ENCODE assay signal across 18 cellular contexts in the genomic region with DNA sequence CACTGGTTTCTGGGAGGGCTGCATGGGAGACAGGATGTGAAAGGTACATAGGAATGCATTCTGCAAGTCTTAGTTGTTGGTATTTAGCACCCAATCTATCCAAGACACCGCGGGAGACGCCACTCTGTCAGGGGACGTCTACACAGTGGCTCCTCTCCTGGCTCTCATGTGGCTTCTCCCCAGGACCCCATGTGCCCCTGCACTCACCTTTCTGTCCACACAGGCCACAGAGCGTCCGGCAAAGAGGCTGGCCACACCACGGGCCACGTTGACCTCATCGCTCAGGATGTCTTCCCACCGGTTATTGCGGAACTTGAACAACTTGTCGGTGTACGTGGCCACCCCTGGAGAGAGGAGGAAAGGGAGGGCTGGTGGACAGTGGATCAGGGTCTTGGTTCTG.
A peak's percentile ranks its signal among the peaks of the same experiment; 100 is the strongest.
DNase-seq lines count a peak whose midpoint lies in the region; ATAC-seq, FAIRE-seq and TF ChIP-seq lines count a peak whose summit lies in the region.
"Had no signal": no experiment of that assay in that cellular context is flagged by ENCODE, and none has a peak within 500 bp of the region (broad histone marks: within the 10 kb centered on the region; RNA-seq: fewer than 3 reads in every experiment).

No MANE protein-coding gene starts in this region.

- H3K4ac ChIP-seq in H1 (replicated peaks; ENCODE audit: insufficient read length, low read depth, low read length), result no peak overlapping the region
- no peak overlapping the region for H3K4ac ChIP-seq in mesendoderm (ENCODE audit: low read depth, low read length)
- H3K4ac ChIP-seq in trophoblast cell (ENCODE audit: low read depth, low read length), result no peak overlapping the region

- H2AK5ac ChIP-seq in H1 (ENCODE audit: low read depth, low read length) (no peak overlapping the region), mesendoderm (ENCODE audit: low read length) (no peak overlapping the region), trophoblast cell (ENCODE audit: low read length) (no peak overlapping the region)

- H2AFZ ChIP-seq in H1 (ENCODE audit: low read length), result no peak overlapping the region
- H2AFZ ChIP-seq in trophoblast cell (ENCODE audit: insufficient read depth, low read length, poor library complexity), result no peak overlapping the region

- no peaks in the 10 kb centered on the region for H3K36me3 ChIP-seq in H1 (ENCODE audit: control insufficient read depth in 2 of 4, insufficient read depth in 4 of 4, low read length in 3 of 4)
- H3K36me3 ChIP-seq in mesendoderm (ENCODE audit: control insufficient read depth, insufficient read depth, low read length), result no peaks in the 10 kb centered on the region
- H3K36me3 ChIP-seq in upper lobe of right lung, result no peaks in the 10 kb centered on the region
- no peaks in the 10 kb centered on the region for H3K36me3 ChIP-seq in trophoblast cell (ENCODE audit: control insufficient read depth in 1 of 2, insufficient read depth in 2 of 2, low read length in 2 of 2)

- H3K56ac ChIP-seq in H1 (replicated peaks; ENCODE audit: insufficient read length, low read depth, low read length) (no peak overlapping the region), mesendoderm (ENCODE audit: low read length) (no peak overlapping the region)

- H2BK120ac ChIP-seq in H1 (replicated peaks; ENCODE audit: low read depth, low read length) (no peak overlapping the region), mesendoderm (ENCODE audit: low read depth, low read length) (no peak overlapping the region), trophoblast cell (ENCODE audit: insufficient read depth, low read length, poor library complexity) (no peak overlapping the region)

- H3K4me3 ChIP-seq in H1 (ENCODE audit: extremely low read depth in 1 of 4, insufficient read depth in 2 of 4, low read depth in 3 of 4, low read length in 4 of 4) (no peak overlapping the region), mesendoderm (ENCODE audit: low read length) (no peak overlapping the region), upper lobe of right lung (no peak overlapping the region), trophoblast cell (ENCODE audit: low read depth, low read length) (no peak overlapping the region)

- WGBS in H1 (ENCODE audit: extremely low coverage in 1 of 2, insufficient coverage in 1 of 2, insufficient read length in 1 of 2, insufficient replicate concordance in 2 of 2, low coverage in 1 of 2, low lambda C conversion rate in 2 of 2, missing lambda C conversion rate in 1 of 2), 2 experiments, result 98% methylated on average over 13 of the region's 13 CpGs; no CpG with 5 or more reads in 1 of the 2 experiments
- no CpG with 5 or more reads among the region's 13 CpGs for WGBS in mesendoderm (ENCODE audit: extremely low coverage, insufficient coverage, low lambda C conversion rate)
- no CpG with 5 or more reads among the region's 13 CpGs for WGBS in trophoblast cell (ENCODE audit: extremely low coverage, insufficient coverage, insufficient read length)

- H2BK20ac ChIP-seq in H1 (ENCODE audit: low read length), result no peak overlapping the region

- TF ChIP-seq CTCF in H1 (IDR thresholded peaks at IDR 0.05; ENCODE audit: control extremely low read depth in 1 of 3, insufficient read depth in 1 of 3, low read depth in 1 of 3, low read length in 3 of 3), result no peak
- TF ChIP-seq CTCF in upper lobe of right lung (IDR thresholded peaks at IDR 0.05), result no peak

- intact Hi-C loops in Right ventricle myocardium inferior (cut with DNase I), result no loop called here
- intact Hi-C loops in cardiac septum (cut with DNase I), result no loop called here
- intact Hi-C loops in upper lobe of right lung (cut with DNase I), result no loop called here

- H3K79me2 ChIP-seq in H1 (ENCODE audit: control insufficient read depth in 1 of 2, insufficient read depth in 2 of 2, low read length in 2 of 2) (no peaks in the 10 kb centered on the region), mesendoderm (ENCODE audit: control insufficient read depth, insufficient read depth, low read length) (no peaks in the 10 kb centered on the region), trophoblast cell (ENCODE audit: control insufficient read depth, insufficient read depth, low read length, poor library complexity) (no peaks in the 10 kb centered on the region)

- DNase-seq in Right ventricle myocardium inferior (ENCODE audit: missing footprints), result peak; percentile 37
- DNase-seq in cardiac septum (ENCODE audit: low spot score), result no peak
- no peak for DNase-seq in H1 (ENCODE audit: low read depth in 1 of 2, low spot score in 2 of 2)
- DNase-seq in mesendoderm, result peak; percentile 36
- DNase-seq in upper lobe of right lung, result peak; percentile 39
- no peak for DNase-seq in trophoblast cell
- DNase-seq in NCI-H446 (lab: John Stamatoyannopoulos, UW), result no peak
- no peak for DNase-seq in GM19238 (ENCODE audit: insufficient read length, low spot score)
- DNase-seq: CD4-positive, CD25-positive, alpha-beta regulatory T cell; CD8-positive, alpha-beta T cell; DMS79 treated with DMSO at 0.1 percent for 48 hours; GF-D8; GOT3; H7 had no signal

- no peak overlapping the region for H3K27ac ChIP-seq in H1 (ENCODE audit: low read depth, low read length)
- no peak overlapping the region for H3K27ac ChIP-seq in mesendoderm (ENCODE audit: low read depth, low read length)
- H3K27ac ChIP-seq in upper lobe of right lung, result no peak overlapping the region
- H3K27ac ChIP-seq in trophoblast cell (ENCODE audit: low read depth, low read length), result no peak overlapping the region

- CTCF ChIA-PET in H1 (lab: Charles Lee; ENCODE audit: partially characterized antibody), result interaction anchor here (0.9 to 10.6 kb wide), 5 partner anchors 8 to 131 kb away, joined by 3 to 246 read pairs (median 7); no protein-coding TSS in a partner anchor

- peaks cover 5% of the 10 kb centered on the region; the same call in 1 of the 2 replicates for H3K23me2 ChIP-seq in H1 (ENCODE audit: low read depth, low read length)

- H3K23ac ChIP-seq in H1 (ENCODE audit: insufficient read length), result no peak overlapping the region
- H3K23ac ChIP-seq in mesendoderm (ENCODE audit: low read length), result no peak overlapping the region
- no peak overlapping the region for H3K23ac ChIP-seq in trophoblast cell (ENCODE audit: low read length)

- no peak for TF ChIP-seq EP300 in H1 (IDR thresholded peaks at IDR 0.05; ENCODE audit: borderline replicate concordance in 1 of 2, low read depth in 2 of 2, low read length in 2 of 2)

- H3K18ac ChIP-seq in H1 (ENCODE audit: extremely low read depth, low read length), result no peak overlapping the region
- no peak overlapping the region for H3K18ac ChIP-seq in mesendoderm (ENCODE audit: low read length)
- no peak overlapping the region for H3K18ac ChIP-seq in trophoblast cell (ENCODE audit: low read length)

- H3K9ac ChIP-seq in H1 (replicated peaks in 1 of 4; ENCODE audit: extremely low read depth in 1 of 4, low read depth in 3 of 4, low read length in 3 of 4) (no peak overlapping the region), mesendoderm (ENCODE audit: low read length) (no peak overlapping the region), trophoblast cell (ENCODE audit: low read length) (no peak overlapping the region)

- POLR2A ChIA-PET in H1 (lab: Charles Lee; ENCODE audit: partially characterized antibody), result interaction anchor here (1.2 kb wide), 1 partner anchor 12 kb away, joined by 3 read pairs; no protein-coding TSS in a partner anchor

- no peaks in the 10 kb centered on the region for H3K9me3 ChIP-seq in H1 (ENCODE audit: insufficient read depth in 2 of 2, low read depth in 1 of 2, low read length in 1 of 2)
- H3K9me3 ChIP-seq in upper lobe of right lung, result no peaks in the 10 kb centered on the region
- H3K9me3 ChIP-seq in trophoblast cell (ENCODE audit: insufficient read depth, low read depth, low read length), result peaks cover 2% of the 10 kb centered on the region

- H2BK12ac ChIP-seq in H1 (ENCODE audit: low read depth, low read length) (no peak overlapping the region), trophoblast cell (ENCODE audit: low read length) (no peak overlapping the region)

- TF ChIP-seq POLR2A in H1 (IDR thresholded peaks at IDR 0.05; ENCODE audit: control extremely low read depth in 1 of 2, low read depth in 2 of 2, low read length in 2 of 2), result no peak

- no peak for FAIRE-seq in H1 (lab: Jason Lieb, UNC)
- FAIRE-seq: D721Med, GM12891, GM18507 had no signal

- H4K8ac ChIP-seq in H1 (ENCODE audit: extremely low read depth, insufficient read depth, low read length), result peak overlapping the region; percentile 7
- no peak overlapping the region for H4K8ac ChIP-seq in mesendoderm (ENCODE audit: low read depth, low read length)
- H4K8ac ChIP-seq in trophoblast cell (ENCODE audit: low read depth, low read length), result no peak overlapping the region

- no peaks in the 10 kb centered on the region for H4K20me1 ChIP-seq in H1 (replicated peaks in 1 of 2; ENCODE audit: control insufficient read depth in 1 of 2, insufficient read depth in 2 of 2, low read length in 2 of 2)

- ATAC-seq in Right ventricle myocardium inferior (no peak), upper lobe of right lung (no peak)
- ATAC-seq: CD8-positive, alpha-beta T cell; HCT116 had no signal

- no peaks in the 10 kb centered on the region for H3K79me1 ChIP-seq in H1 (ENCODE audit: low read depth, low read length)
- no peaks in the 10 kb centered on the region for H3K79me1 ChIP-seq in mesendoderm (ENCODE audit: low read length)
- no peaks in the 10 kb centered on the region for H3K79me1 ChIP-seq in trophoblast cell (ENCODE audit: low read length)

- H2BK5ac ChIP-seq in H1 (ENCODE audit: low read depth, low read length), result no peak overlapping the region
- H2BK5ac ChIP-seq in mesendoderm (ENCODE audit: low read length), result no peak overlapping the region
- no peak overlapping the region for H2BK5ac ChIP-seq in trophoblast cell (ENCODE audit: low read depth, low read length, poor library complexity)

- H3K4me1 ChIP-seq in H1 (replicated peaks in 1 of 4; ENCODE audit: control insufficient read depth in 3 of 4, insufficient read depth in 4 of 4, low read length in 3 of 4), result no peaks in the 10 kb centered on the region; a peak in 1 of 7 replicates
- H3K4me1 ChIP-seq in mesendoderm (ENCODE audit: control insufficient read depth, low read depth, low read length), result no peaks in the 10 kb centered on the region
- H3K4me1 ChIP-seq in upper lobe of right lung, result no peaks in the 10 kb centered on the region
- no peaks in the 10 kb centered on the region for H3K4me1 ChIP-seq in trophoblast cell (ENCODE audit: control insufficient read depth in 1 of 2, insufficient read depth in 2 of 2, low read length in 2 of 2)

- H3K27me3 ChIP-seq in H1 (replicated peaks in 1 of 4; ENCODE audit: control insufficient read depth in 3 of 4, extremely low read depth in 1 of 4, insufficient read depth in 3 of 4, low read length in 3 of 4) (no peaks in the 10 kb centered on the region), mesendoderm (ENCODE audit: insufficient read depth, low read length, poor library complexity) (no peaks in the 10 kb centered on the region), upper lobe of right lung (peaks cover 13% of the 10 kb centered on the region), trophoblast cell (ENCODE audit: insufficient read depth, low read length) (no peaks in the 10 kb centered on the region)

- H3K14ac ChIP-seq in H1 (ENCODE audit: insufficient read length), result no peak overlapping the region
- no peak overlapping the region for H3K14ac ChIP-seq in trophoblast cell (ENCODE audit: low read length)

- H2BK15ac ChIP-seq in H1 (ENCODE audit: low read length), result no peak overlapping the region
- no peak overlapping the region for H2BK15ac ChIP-seq in mesendoderm (replicated peaks; ENCODE audit: low read depth)

- no peak overlapping the region for H4K5ac ChIP-seq in H1 (ENCODE audit: insufficient read length, low read depth, low read length)
- no peak overlapping the region for H4K5ac ChIP-seq in mesendoderm (ENCODE audit: low read length)

- H3K4me2 ChIP-seq in H1 (ENCODE audit: insufficient read depth in 1 of 2, low read depth in 2 of 2, low read length in 2 of 2) (no peak overlapping the region), mesendoderm (ENCODE audit: low read length) (no peak overlapping the region), trophoblast cell (ENCODE audit: low read length) (no peak overlapping the region)

- no peak for TF ChIP-seq RAD21 in H1 (IDR thresholded peaks at IDR 0.05 in 1 of 2, conservative IDR thresholded peaks at IDR 0.05 in 1 of 2; ENCODE audit: low read depth in 2 of 2, low read length in 2 of 2)

- no peak overlapping the region for H4K12ac ChIP-seq in trophoblast cell (ENCODE audit: low read depth, low read length)

- H4K91ac ChIP-seq in H1 (replicated peaks; ENCODE audit: insufficient read length, low read length) (no peak overlapping the region), trophoblast cell (ENCODE audit: low read depth, low read length) (no peak overlapping the region)

Comparison
In these comparisons a context has a peak if more than half of its experiments do, and no peak if none do; other contexts are left out.
1. DNase-seq: peak in Right ventricle myocardium inferior (single experiment), mesendoderm (single experiment) and upper lobe of right lung (single experiment); none in cardiac septum (single experiment), H1 (0 of 2), trophoblast cell (0 of 2), NCI-H446 (0 of 2) and GM19238 (single experiment).